Comparison of ENCODE assay signal across 8 cellular contexts in the genomic region with DNA sequence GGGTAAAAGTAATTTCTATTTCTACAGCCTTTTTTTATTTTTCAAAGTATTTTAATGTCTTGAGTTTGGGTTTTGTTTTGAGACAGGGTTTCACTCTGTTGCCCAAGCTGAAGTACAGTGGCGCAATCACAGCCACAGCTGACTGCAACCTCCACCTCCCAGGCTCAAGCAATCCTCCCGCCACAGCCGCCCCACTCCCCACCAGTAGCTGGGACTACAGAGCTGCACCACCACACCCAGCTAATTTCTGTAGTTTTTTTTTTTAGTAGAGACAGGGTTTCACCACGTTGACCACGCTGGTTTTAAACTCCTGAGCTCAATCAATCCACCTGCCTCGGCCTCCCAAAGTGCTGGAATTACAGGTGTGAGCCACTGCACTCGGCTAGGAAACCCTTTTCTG. TPM values are rescaled to one million over a fixed set of nuclear protein-coding genes. Genes with fewer than 3 reads are reported as not detected.
DNase-seq lines count a peak whose midpoint lies in the region; ATAC-seq and TF ChIP-seq lines count a peak whose summit lies in the region.

No MANE protein-coding gene starts in this region.

- no peaks in the 10 kb centered on the region for H4K20me1 ChIP-seq in OCI-LY3 (ENCODE audit: insufficient read depth, low read length)

- H3K4me1 ChIP-seq in OCI-LY3 (ENCODE audit: low read length) = peaks cover 82% of the 10 kb centered on the region

- H3K9ac ChIP-seq in OCI-LY3 (ENCODE audit: low read length) = peak overlapping the region; percentile 48

- CTCF ChIA-PET in activated CD4-positive, alpha-beta T cell treated with anti-CD3 and anti-CD28 coated beads, Interleukin-2, amount 10 ng/mL, durations not matched to agents 7 days and 5 days (lab: Charles Lee) = interaction anchor here (0.6 to 1.4 kb wide), 10 partner anchors 10 to 716 kb away, joined by 3 to 6 read pairs (median 3); no protein-coding TSS in a partner anchor

- TF ChIP-seq CTCF in OCI-LY3 (IDR thresholded peaks at IDR 0.05; ENCODE audit: low read depth, low read length) = no peak

- H3K4me3 Mint-ChIP-seq in activated CD4-positive, alpha-beta T cell treated with anti-CD3 and anti-CD28 coated beads, Interleukin-2, amount 10 ng/mL, durations not matched to agents 7 days and 5 days = peak overlapping the region; percentile 4
- H3K4me3 Mint-ChIP-seq in effector memory CD8-positive, alpha-beta T cell = peak overlapping the region; percentile 56 to 69

- H3K4me3 ChIP-seq in OCI-LY3 (ENCODE audit: low read length) = peak overlapping the region; percentile 38; the same call in 1 of the 2 replicates

- peak; percentile 60 for DNase-seq in activated CD4-positive, alpha-beta T cell treated with anti-CD3 and anti-CD28 coated beads, Interleukin-2, amount 10 ng/mL, durations not matched to agents 7 days and 5 days
- no peak for DNase-seq in activated CD4-positive, alpha-beta T cell treated with anti-CD3 and anti-CD28 coated beads for 1 hour
- DNase-seq in effector memory CD8-positive, alpha-beta T cell = no peak
- peak; percentile 93 for DNase-seq in renal cortical epithelial cell (ENCODE audit: low read depth)
- DNase-seq in COLO829 (ENCODE audit: low spot score) = no peak

- H3K27ac ChIP-seq in OCI-LY3 (ENCODE audit: low read length) = peak overlapping the region; percentile 99

- peak overlapping the region; percentile 85 for H3K27ac Mint-ChIP-seq in activated CD4-positive, alpha-beta T cell treated with anti-CD3 and anti-CD28 coated beads, Interleukin-2, amount 10 ng/mL, durations not matched to agents 7 days and 5 days
- H3K27ac Mint-ChIP-seq in effector memory CD8-positive, alpha-beta T cell = peak overlapping the region; percentile 75 to 85

- ATAC-seq in effector memory CD8-positive, alpha-beta T cell (replicated peaks) = peak; percentile 29
- no peak for ATAC-seq in HG02763 (IDR thresholded peaks at IDR 0.05; ENCODE audit: unreplicated experiment)
- no peak for ATAC-seq in GM18519 (IDR thresholded peaks at IDR 0.05; ENCODE audit: low FRiP score, unreplicated experiment)

- H3K27me3 ChIP-seq in OCI-LY3 (ENCODE audit: low read depth, low read length) = no peaks in the 10 kb centered on the region

- POLR2A ChIA-PET in activated CD4-positive, alpha-beta T cell treated with anti-CD3 and anti-CD28 coated beads, Interleukin-2, amount 10 ng/mL, durations not matched to agents 7 days and 5 days (lab: Charles Lee) = interaction anchor here (1.3 kb wide), 1 partner anchor 19 kb away, joined by 5 read pairs; no protein-coding TSS in a partner anchor

- no peak overlapping the region; the same call in 1 of the 2 replicates for H2AFZ ChIP-seq in OCI-LY3 (ENCODE audit: low read depth, low read length)

- H3K36me3 Mint-ChIP-seq in activated CD4-positive, alpha-beta T cell treated with anti-CD3 and anti-CD28 coated beads, Interleukin-2, amount 10 ng/mL, durations not matched to agents 7 days and 5 days (ENCODE audit: low read depth) = peaks cover 8% of the 10 kb centered on the region
- H3K36me3 Mint-ChIP-seq in effector memory CD8-positive, alpha-beta T cell (ENCODE audit: insufficient read depth) = peaks cover 10% of the 10 kb centered on the region

- no peaks in the 10 kb centered on the region for H3K27me3 Mint-ChIP-seq in activated CD4-positive, alpha-beta T cell treated with anti-CD3 and anti-CD28 coated beads, Interleukin-2, amount 10 ng/mL, durations not matched to agents 7 days and 5 days
- no peaks in the 10 kb centered on the region for H3K27me3 Mint-ChIP-seq in effector memory CD8-positive, alpha-beta T cell

- no peaks in the 10 kb centered on the region for H3K79me2 ChIP-seq in OCI-LY3 (ENCODE audit: low read length)

- no peaks in the 10 kb centered on the region for H3K36me3 ChIP-seq in OCI-LY3 (replicated peaks; ENCODE audit: low read depth, low read length)

- H3K9me3 ChIP-seq in OCI-LY3 (ENCODE audit: insufficient read depth, low read length) = no peaks in the 10 kb centered on the region

- H3K4me2 ChIP-seq in OCI-LY3 (ENCODE audit: low read length) = peak overlapping the region; percentile 67

- H3K9me3 Mint-ChIP-seq in activated CD4-positive, alpha-beta T cell treated with anti-CD3 and anti-CD28 coated beads, Interleukin-2, amount 10 ng/mL, durations not matched to agents 7 days and 5 days = peaks cover 3% of the 10 kb centered on the region
- no peaks in the 10 kb centered on the region for H3K9me3 Mint-ChIP-seq in effector memory CD8-positive, alpha-beta T cell

- H3K4me1 Mint-ChIP-seq in activated CD4-positive, alpha-beta T cell treated with anti-CD3 and anti-CD28 coated beads, Interleukin-2, amount 10 ng/mL, durations not matched to agents 7 days and 5 days = peaks cover 73% of the 10 kb centered on the region
- H3K4me1 Mint-ChIP-seq in effector memory CD8-positive, alpha-beta T cell (ENCODE audit: low read depth in 2 of 2) = peaks cover 22% of the 10 kb centered on the region in 2 donors

RNA-seq across cellular contexts. Expression of a gene that starts 44.0 kb away (rescaled TPM):
- total RNA-seq in activated CD4-positive, alpha-beta T cell treated with anti-CD3 and anti-CD28 coated beads, Interleukin-2, amount 10 ng/mL, durations not matched to agents 7 days and 5 days = 10 to 100 TPM; 12.3 to 13.8 TPM
- 4.3 and 14.5 TPM in 2 replicates for total RNA-seq in renal cortical epithelial cell

RNA-seq across cellular contexts. Expression of a gene that starts 44.1 kb away (rescaled TPM):
- total RNA-seq in activated CD4-positive, alpha-beta T cell treated with anti-CD3 and anti-CD28 coated beads, Interleukin-2, amount 10 ng/mL, durations not matched to agents 7 days and 5 days = 10 to 100 TPM; 46.7 to 50.3 TPM
- total RNA-seq in renal cortical epithelial cell = 10.9 and 20.9 TPM in 2 replicates

Comparison
In these comparisons a context has a peak if more than half of its experiments do, and no peak if none do; other contexts are left out.
1. DNase-seq: peak in activated CD4-positive, alpha-beta T cell treated with anti-CD3 and anti-CD28 coated beads, Interleukin-2, amount 10 ng/mL, durations not matched to agents 7 days and 5 days (single experiment) and renal cortical epithelial cell (single experiment); none in activated CD4-positive, alpha-beta T cell treated with anti-CD3 and anti-CD28 coated beads for 1 hour (single experiment), effector memory CD8-positive, alpha-beta T cell (0 of 3) and COLO829 (single experiment).